In genomic region chr1:11802616-11802972, GRCh38 we compare ENCODE assay signal across 10 cellular contexts. TPM values are rescaled to one million over a fixed set of nuclear protein-coding genes. Genes with fewer than 3 reads are reported as not detected.
A peak's percentile ranks its signal among the peaks of the same experiment; 100 is the strongest.
DNase-seq lines count a peak whose midpoint lies in the region; ATAC-seq and TF ChIP-seq lines count a peak whose summit lies in the region.
"Had no signal": no experiment of that assay in that cellular context is flagged by ENCODE, and none has a peak within 500 bp of the region (broad histone marks: within the 10 kb centered on the region; RNA-seq: fewer than 3 reads in every experiment).

No MANE protein-coding gene starts in this region.

- 27 to 55% methylated on average over 4 to 6 of the region's 6 CpGs for WGBS in body of pancreas, 2 donors

- no peak for TF ChIP-seq CTCF in body of pancreas (IDR thresholded peaks at IDR 0.05)

- no peaks in the 10 kb centered on the region for H3K27me3 ChIP-seq in body of pancreas

- TF ChIP-seq POLR2A in body of pancreas (IDR thresholded peaks at IDR 0.05) = no peak

- intact Hi-C loops in body of pancreas (cut with DNase I) = no loop called here

- DNase-seq in NOMO-1 treated with DMSO at 0.1 percent for 48 hours (lab: John Stamatoyannopoulos, UW; ENCODE audit: unreplicated experiment) = peak; percentile 18
- no peak for DNase-seq in NOMO-1 treated with dmso at 0.1 percent for 144 hours (lab: John Stamatoyannopoulos, UW; ENCODE audit: unreplicated experiment)
- DNase-seq in body of pancreas = no peak
- peak; percentile 8 for DNase-seq in kidney glomerular epithelial cell (lab: John Stamatoyannopoulos, UW)
- peak in 3 of 49 donors; percentile 10 to 40 (median 31) for DNase-seq in substantia nigra (lab: John Stamatoyannopoulos, UW)
- no peak for DNase-seq in NCI-H1105 (lab: John Stamatoyannopoulos, UW)
- DNase-seq: NCI-H2107 had no signal

- no peaks in the 10 kb centered on the region for H3K9me3 ChIP-seq in body of pancreas

- H3K4me1 ChIP-seq in body of pancreas = peaks cover 41% of the 10 kb centered on the region

- peaks cover 0 to 7% of the 10 kb centered on the region in 2 donors for H3K36me3 ChIP-seq in body of pancreas (replicated peaks in 1 of 2; ENCODE audit: insufficient read depth in 1 of 2, low read depth in 2 of 2)

- ATAC-seq in body of pancreas (no peak), HG03469 (IDR thresholded peaks at IDR 0.05; ENCODE audit: unreplicated experiment) (no peak), HG03460 (IDR thresholded peaks at IDR 0.05; ENCODE audit: unreplicated experiment) (no peak)

- H3K27ac ChIP-seq in body of pancreas (peak overlapping the region; percentile 6 to 99 (median 76)), substantia nigra (ENCODE audit: low read depth, low read length, poor library complexity, severe bottlenecking) (peak overlapping the region; percentile 74)
- H3K27ac ChIP-seq: 22Rv1 had no signal

- H3K4me3 ChIP-seq in body of pancreas = no peak overlapping the region

RNA-seq across cellular contexts. Expression of gene MTHFR, which starts 3.2 kb away (rescaled TPM):
- 10 to 100 TPM; 26.4 to 30.1 TPM for total RNA-seq in body of pancreas

RNA-seq across cellular contexts. Expression of gene CLCN6, which starts 3.4 kb away (rescaled TPM):
- total RNA-seq in body of pancreas = 10 to 100 TPM in 1 of 2 donors, 1 to 10 TPM in 1; 7.0 to 23.7 TPM

RNA-seq across cellular contexts. Expression of gene C1orf167, which starts 40.6 kb away (rescaled TPM):
- total RNA-seq in body of pancreas = not detected

RNA-seq across cellular contexts. Expression of gene NPPA, which starts 45.0 kb away (rescaled TPM):
- total RNA-seq in body of pancreas = 10 to 100 TPM in 1 of 2 donors, not detected in 1; 25.4 TPM

RNA-seq across cellular contexts. Expression of gene NPPB, which starts 56.2 kb away (rescaled TPM):
- total RNA-seq in body of pancreas = not detected

Comparison
In these comparisons a context has a peak if more than half of its experiments do, and no peak if none do; other contexts are left out.
1. DNase-seq: peak in NOMO-1 treated with DMSO at 0.1 percent for 48 hours (single experiment) and kidney glomerular epithelial cell (single experiment); none in NOMO-1 treated with dmso at 0.1 percent for 144 hours (single experiment), body of pancreas (0 of 4) and NCI-H1105 (single experiment).